Comparison of ENCODE assay signal across 19 cellular contexts in the genomic region with DNA sequence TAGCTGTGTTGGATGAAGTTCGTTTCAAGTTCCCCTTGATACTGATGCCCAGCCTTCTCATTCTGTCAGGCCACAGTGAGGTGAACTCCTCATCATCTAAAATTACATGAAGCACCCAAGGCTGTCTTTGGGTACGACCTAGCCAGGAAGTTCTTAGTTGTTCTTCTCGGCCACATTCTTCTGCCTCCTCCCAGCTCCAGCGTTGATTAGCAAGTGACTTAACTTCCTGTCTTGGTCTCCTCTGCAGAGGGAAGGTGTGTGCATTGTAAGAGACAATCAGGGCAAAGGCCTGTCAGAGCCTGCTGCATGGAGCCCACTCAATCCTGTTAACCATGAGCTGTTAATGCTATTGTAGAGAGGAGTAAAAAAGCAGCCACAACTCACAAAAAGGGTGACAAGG. TPM values are rescaled to one million over a fixed set of nuclear protein-coding genes. Genes with fewer than 3 reads are reported as not detected.
A peak's percentile ranks its signal among the peaks of the same experiment; 100 is the strongest.
DNase-seq lines count a peak whose midpoint lies in the region; ATAC-seq and FAIRE-seq lines count a peak whose summit lies in the region.
"Had no signal": no experiment of that assay in that cellular context is flagged by ENCODE, and none has a peak within 500 bp of the region (broad histone marks: within the 10 kb centered on the region; RNA-seq: fewer than 3 reads in every experiment).

No MANE protein-coding gene starts in this region.

- intact Hi-C loops in activated CD4-positive, alpha-beta memory T cell treated with anti-CD3 and anti-CD28 coated beads for 36 hours (cut with micrococcal nuclease): no loop called here

- CTCF ChIA-PET in activated CD4-positive, alpha-beta memory T cell treated with anti-CD3 and anti-CD28 coated beads, Interleukin-2, amount 10 ng/mL, durations not matched to agents 7 days and 5 days (lab: Charles Lee): no interaction called here
- CTCF ChIA-PET in activated CD4-positive, alpha-beta memory T cell treated with anti-CD3 and anti-CD28 coated beads for 36 hours (lab: Charles Lee): no interaction called here

- H3K4me1 Mint-ChIP-seq in activated CD4-positive, alpha-beta memory T cell treated with anti-CD3 and anti-CD28 coated beads, Interleukin-2, amount 10 ng/mL, durations not matched to agents 7 days and 5 days: peaks cover 3% of the 10 kb centered on the region
- no peaks in the 10 kb centered on the region for H3K4me1 Mint-ChIP-seq in activated CD4-positive, alpha-beta memory T cell treated with anti-CD3 and anti-CD28 coated beads for 36 hours (ENCODE audit: low read depth)
- peaks cover 12 to 22% of the 10 kb centered on the region in 2 donors for H3K4me1 Mint-ChIP-seq in immature natural killer cell

- POLR2A ChIA-PET in activated CD4-positive, alpha-beta memory T cell treated with anti-CD3 and anti-CD28 coated beads, Interleukin-2, amount 10 ng/mL, durations not matched to agents 7 days and 5 days (lab: Charles Lee): no interaction called here
- POLR2A ChIA-PET in activated CD4-positive, alpha-beta memory T cell treated with anti-CD3 and anti-CD28 coated beads for 36 hours (lab: Charles Lee): no interaction called here

- no peak for FAIRE-seq in GM19239 (lab: Jason Lieb, UNC)
- FAIRE-seq: G401.6, GM12891, H1, HTR-8/SVneo had no signal

- H3K27me3 Mint-ChIP-seq in activated CD4-positive, alpha-beta memory T cell treated with anti-CD3 and anti-CD28 coated beads, Interleukin-2, amount 10 ng/mL, durations not matched to agents 7 days and 5 days: no peaks in the 10 kb centered on the region
- no peaks in the 10 kb centered on the region for H3K27me3 Mint-ChIP-seq in activated CD4-positive, alpha-beta memory T cell treated with anti-CD3 and anti-CD28 coated beads for 36 hours
- H3K27me3 Mint-ChIP-seq in immature natural killer cell (ENCODE audit: low read depth in 3 of 3): peaks cover 0 to 12% (median 3%) of the 10 kb centered on the region in 3 donors

- H3K4me3 Mint-ChIP-seq in activated CD4-positive, alpha-beta memory T cell treated with anti-CD3 and anti-CD28 coated beads, Interleukin-2, amount 10 ng/mL, durations not matched to agents 7 days and 5 days: no peak overlapping the region
- no peak overlapping the region for H3K4me3 Mint-ChIP-seq in activated CD4-positive, alpha-beta memory T cell treated with anti-CD3 and anti-CD28 coated beads for 36 hours
- H3K4me3 Mint-ChIP-seq in immature natural killer cell: peak overlapping the region in 3 of 5 donors; percentile 3 to 58 (median 31)
- H3K4me3 Mint-ChIP-seq: CD4-positive, alpha-beta T cell had no signal

- H3K9me3 Mint-ChIP-seq in activated CD4-positive, alpha-beta memory T cell treated with anti-CD3 and anti-CD28 coated beads, Interleukin-2, amount 10 ng/mL, durations not matched to agents 7 days and 5 days: peaks cover 20% of the 10 kb centered on the region
- peaks cover 11% of the 10 kb centered on the region for H3K9me3 Mint-ChIP-seq in activated CD4-positive, alpha-beta memory T cell treated with anti-CD3 and anti-CD28 coated beads for 36 hours
- H3K9me3 Mint-ChIP-seq in immature natural killer cell: peaks cover 0 to 9% (median 3%) of the 10 kb centered on the region in 6 donors

- ATAC-seq in HG03571 (IDR thresholded peaks at IDR 0.05; ENCODE audit: unreplicated experiment) (no peak), GM19023 (IDR thresholded peaks at IDR 0.05; ENCODE audit: unreplicated experiment) (no peak)

- no peaks in the 10 kb centered on the region for H3K36me3 Mint-ChIP-seq in activated CD4-positive, alpha-beta memory T cell treated with anti-CD3 and anti-CD28 coated beads, Interleukin-2, amount 10 ng/mL, durations not matched to agents 7 days and 5 days (ENCODE audit: low read depth)
- no peaks in the 10 kb centered on the region for H3K36me3 Mint-ChIP-seq in activated CD4-positive, alpha-beta memory T cell treated with anti-CD3 and anti-CD28 coated beads for 36 hours
- peaks cover 0 to 5% (median 0%) of the 10 kb centered on the region in 3 donors for H3K36me3 Mint-ChIP-seq in immature natural killer cell

- H3K27ac Mint-ChIP-seq in activated CD4-positive, alpha-beta memory T cell treated with anti-CD3 and anti-CD28 coated beads, Interleukin-2, amount 10 ng/mL, durations not matched to agents 7 days and 5 days: peak overlapping the region; percentile 10
- H3K27ac Mint-ChIP-seq in activated CD4-positive, alpha-beta memory T cell treated with anti-CD3 and anti-CD28 coated beads for 36 hours: no peak overlapping the region
- peak overlapping the region; percentile 2 to 75 (median 46) for H3K27ac Mint-ChIP-seq in immature natural killer cell
- H3K27ac Mint-ChIP-seq: CD4-positive, alpha-beta T cell had no signal

- H3K4me3 ChIP-seq in Jurkat, Clone E6-1 (ENCODE audit: low read length): no peak overlapping the region
- H3K4me3 ChIP-seq: HAP-1 had no signal

- DNase-seq in activated CD4-positive, alpha-beta memory T cell treated with anti-CD3 and anti-CD28 coated beads, Interleukin-2, amount 10 ng/mL, durations not matched to agents 7 days and 5 days: no peak
- DNase-seq in activated CD4-positive, alpha-beta memory T cell treated with anti-CD3 and anti-CD28 coated beads for 36 hours: no peak
- DNase-seq in Jurkat, Clone E6-1 (ENCODE audit: low read depth, low spot score): peak; percentile 39
- DNase-seq in immature natural killer cell (no peak), GM19239 (ENCODE audit: insufficient read length, low spot score) (no peak)
- DNase-seq: ACHN; C1 segment of cervical spinal cord; CD4-positive, alpha-beta T cell; DMS79; EL; KBM-7 had no signal

RNA-seq across cellular contexts. Expression of gene CPXM2, which starts 43.2 kb away (rescaled TPM):
- not detected for total RNA-seq in activated CD4-positive, alpha-beta memory T cell treated with anti-CD3 and anti-CD28 coated beads, Interleukin-2, amount 10 ng/mL, durations not matched to agents 7 days and 5 days
- total RNA-seq in activated CD4-positive, alpha-beta memory T cell treated with anti-CD3 and anti-CD28 coated beads for 36 hours: not detected
- polyA plus RNA-seq in Jurkat, Clone E6-1 (2012; ENCODE audit: insufficient read depth, insufficient read length): not detected
- not detected for polyA plus RNA-seq in immature natural killer cell
- total RNA-seq: A172; CD4-positive, alpha-beta T cell had no signal

Comparison
In these comparisons a context has a peak if more than half of its experiments do, and no peak if none do; other contexts are left out.
1. H3K4me3 Mint-ChIP-seq: peak in immature natural killer cell (3 of 5); none in activated CD4-positive, alpha-beta memory T cell treated with anti-CD3 and anti-CD28 coated beads, Interleukin-2, amount 10 ng/mL, durations not matched to agents 7 days and 5 days (single experiment) and activated CD4-positive, alpha-beta memory T cell treated with anti-CD3 and anti-CD28 coated beads for 36 hours (single experiment).